8 cellular contexts compared by ENCODE assay signal in the genomic region with DNA sequence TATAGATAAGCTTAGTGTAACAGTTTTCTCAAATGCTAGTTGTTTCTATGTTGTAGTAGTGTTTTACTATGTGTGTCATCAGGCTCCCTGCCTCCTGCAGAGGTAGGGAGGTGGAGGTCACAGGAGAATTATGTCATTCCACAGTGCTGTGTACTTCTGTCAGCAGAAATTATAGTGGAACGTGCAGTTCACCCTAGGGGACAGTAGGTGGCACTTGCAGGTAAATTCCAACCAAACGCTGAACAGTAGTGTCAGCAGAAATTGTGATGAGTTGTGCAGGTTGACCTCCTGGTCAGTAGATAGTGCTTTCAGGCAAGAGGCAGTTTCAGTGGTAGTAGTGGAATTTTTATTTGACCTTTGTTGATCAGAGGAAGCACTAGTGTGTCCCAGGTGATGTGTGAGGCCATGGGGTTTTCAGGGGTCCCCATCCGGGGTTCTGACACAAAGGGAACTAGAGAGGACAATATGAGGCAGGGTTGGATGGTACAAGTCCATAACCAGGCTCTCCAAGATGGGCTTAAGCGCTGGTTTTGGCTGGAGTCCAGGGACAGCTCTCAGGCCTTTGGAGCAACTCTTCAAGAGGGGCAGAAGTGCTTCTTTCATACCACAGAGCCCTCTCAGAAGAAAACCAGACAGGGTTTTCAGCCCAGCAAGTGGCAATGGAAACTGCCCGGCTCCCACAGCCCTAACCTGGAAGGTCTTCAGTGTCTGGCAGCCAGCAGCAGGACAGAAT.
A peak's percentile ranks its signal among the peaks of the same experiment; 100 is the strongest.
DNase-seq lines count a peak whose midpoint lies in the region; ATAC-seq, FAIRE-seq and TF ChIP-seq lines count a peak whose summit lies in the region.

No MANE protein-coding gene starts in this region.

- H2BK20ac ChIP-seq in H9 (ENCODE audit: low read depth, low read length, poor library complexity, severe bottlenecking): no peak overlapping the region

- H3K4me1 ChIP-seq in H9 (ENCODE audit: insufficient read depth, low read length): no peaks in the 10 kb centered on the region

- H3K4me1 Mint-ChIP-seq in H9: no peaks in the 10 kb centered on the region

- H3K9me3 Mint-ChIP-seq in H9: no peaks in the 10 kb centered on the region

- no peaks in the 10 kb centered on the region for H3K27me3 Mint-ChIP-seq in H9 (ENCODE audit: low read depth)

- no peak overlapping the region for H4K91ac ChIP-seq in H9 (ENCODE audit: insufficient read length, low read depth, low read length)

- H3K23me2 ChIP-seq in H9 (ENCODE audit: insufficient read length, low read depth, low read length, poor library complexity, severe bottlenecking): no peaks in the 10 kb centered on the region

- H3K9me3 ChIP-seq in H9 (ENCODE audit: control insufficient read depth, low read depth, low read length): no peaks in the 10 kb centered on the region

- no peak overlapping the region for H2AK5ac ChIP-seq in H9 (ENCODE audit: insufficient read length, low read length)

- no peak overlapping the region for H4K5ac ChIP-seq in H9 (ENCODE audit: insufficient read length, low read depth, low read length)

- no peak overlapping the region for H3K4me3 Mint-ChIP-seq in H9

- H2BK15ac ChIP-seq in H9 (ENCODE audit: low read depth, low read length): no peak overlapping the region

- no peak overlapping the region for H3K9ac ChIP-seq in H9 (ENCODE audit: extremely low read depth, insufficient read length, low read length)

- no peak overlapping the region for H3K14ac ChIP-seq in H9 (ENCODE audit: insufficient read depth, low read length)

- H3K4ac ChIP-seq in H9 (ENCODE audit: low read depth, low read length): no peak overlapping the region

- H3K27ac Mint-ChIP-seq in H9: peak overlapping the region in 1 of 3 experiments; percentile 59; a peak in 2 of 7 replicates

- peak; percentile 75 for TF ChIP-seq CTCF in H9 (conservative IDR thresholded peaks at IDR 0.05)
- peak; percentile 36 to 80 (median 66) for TF ChIP-seq CTCF in dorsolateral prefrontal cortex (IDR thresholded peaks at IDR 0.05 in 54 of 56, conservative IDR thresholded peaks at IDR 0.05 in 2 of 56; ENCODE audit: low read depth in 1 of 56, partially characterized antibody in 56 of 56)

- H4K20me1 ChIP-seq in H9 (ENCODE audit: control insufficient read depth, insufficient read depth, insufficient read length): no peaks in the 10 kb centered on the region

- H4K8ac ChIP-seq in H9 (replicated peaks; ENCODE audit: insufficient read length, low read depth, low read length): no peak overlapping the region

- H3K27me3 ChIP-seq in H9 (ENCODE audit: insufficient read depth, low read length) (no peaks in the 10 kb centered on the region), dorsolateral prefrontal cortex (no peaks in the 10 kb centered on the region)

- H3K27ac ChIP-seq in H9 (ENCODE audit: insufficient read length, low read depth, low read length): no peak overlapping the region
- H3K27ac ChIP-seq in dorsolateral prefrontal cortex: no peak overlapping the region

- H3K23ac ChIP-seq in H9 (ENCODE audit: insufficient read length, low read depth, low read length): no peak overlapping the region

- H3K4me2 ChIP-seq in H9 (ENCODE audit: insufficient read depth, insufficient read length, low read length): no peak overlapping the region

- no peak overlapping the region for H3K18ac ChIP-seq in H9 (ENCODE audit: insufficient read length, low read depth, low read length)

- FAIRE-seq in RCC 7860 (lab: Jason Lieb, UNC): peak; percentile 39

- intact Hi-C loops in Right ventricle myocardium superior (cut with DNase I): loop anchor here (5.0 kb wide), 1 partner anchor 989 kb away; no protein-coding TSS in a partner anchor
- intact Hi-C loops in cardiac septum (cut with DNase I): no loop called here
- intact Hi-C loops in dorsolateral prefrontal cortex (cut with DNase I): loop anchor here in 1 of 2 donors (10.0 kb wide), 1 partner anchor 987 kb away; no protein-coding TSS in a partner anchor

- no peak overlapping the region for H2AFZ ChIP-seq in H9 (ENCODE audit: low read length)

- no peak overlapping the region for H2BK120ac ChIP-seq in H9 (ENCODE audit: low read depth, low read length, poor library complexity, severe bottlenecking)

- H3T11ph ChIP-seq in H9 (ENCODE audit: low read length): no peak overlapping the region

- no peak overlapping the region for H2BK5ac ChIP-seq in H9 (ENCODE audit: insufficient read length, low read length)

- H3K79me1 ChIP-seq in H9 (ENCODE audit: insufficient read depth, low read depth, low read length, poor library complexity, severe bottlenecking): no peaks in the 10 kb centered on the region

- no peaks in the 10 kb centered on the region for H3K36me3 Mint-ChIP-seq in H9 (ENCODE audit: insufficient read depth in 1 of 3, low read depth in 3 of 3)

- H3K56ac ChIP-seq in H9 (ENCODE audit: insufficient read length, low read depth, low read length): no peak overlapping the region

- DNase-seq in Right ventricle myocardium superior (no peak), cardiac septum (ENCODE audit: low spot score) (no peak), H9 (peak; percentile 69), RCC 7860 (ENCODE audit: low spot score) (peak; percentile 64), dorsolateral prefrontal cortex (peak in 3 of 10 donors; percentile 8 to 46 (median 42)), midbrain (lab: John Stamatoyannopoulos, UW) (peak; percentile 1), NK-92 (lab: John Stamatoyannopoulos, UW; ENCODE audit: unreplicated experiment) (no peak)
- peak; percentile 54 for DNase-seq in Jurkat, Clone E6-1 (ENCODE audit: low read depth, low spot score)

- no peaks in the 10 kb centered on the region for H3K79me2 ChIP-seq in H9 (ENCODE audit: insufficient read depth, low read length)

- no CpG with 5 or more reads among the region's 5 CpGs for WGBS in H9 (ENCODE audit: extremely low coverage, insufficient read length, low lambda C conversion rate)

- H3K4me3 ChIP-seq in Jurkat, Clone E6-1 (ENCODE audit: low read length): no peak overlapping the region
- H3K4me3 ChIP-seq in dorsolateral prefrontal cortex: no peak overlapping the region

- ATAC-seq in Right ventricle myocardium superior (ENCODE audit: poor library complexity): peak; percentile 41

- H2BK12ac ChIP-seq in H9 (ENCODE audit: insufficient read length, low read depth, low read length): no peak overlapping the region

Comparison
In these comparisons a context has a peak if more than half of its experiments do, and no peak if none do; other contexts are left out.
1. DNase-seq: peak in H9 (single experiment), Jurkat, Clone E6-1 (single experiment), RCC 7860 (single experiment) and midbrain (single experiment); none in Right ventricle myocardium superior (single experiment), cardiac septum (single experiment) and NK-92 (single experiment).